ENCODE assay signal across 9 cellular contexts in genomic region chr11:72720047-72720446, GRCh38. TPM values are rescaled to one million over a fixed set of nuclear protein-coding genes. Genes with fewer than 3 reads are reported as not detected.
DNase-seq lines count a peak whose midpoint lies in the region; ATAC-seq and TF ChIP-seq lines count a peak whose summit lies in the region.
"Had no signal": no experiment of that assay in that cellular context is flagged by ENCODE, and none has a peak within 500 bp of the region (broad histone marks: within the 10 kb centered on the region; RNA-seq: fewer than 3 reads in every experiment).

No MANE protein-coding gene starts in this region.

- TF ChIP-seq POLR2A in testis (IDR thresholded peaks at IDR 0.05) (no peak), tibial nerve (IDR thresholded peaks at IDR 0.05) (no peak)

- TF ChIP-seq EP300 in tibial nerve (IDR thresholded peaks at IDR 0.05): peak in 1 of 2 donors; percentile 23

- no peaks in the 10 kb centered on the region for H3K9me3 Mint-ChIP-seq in activated CD4-positive, alpha-beta T cell treated with anti-CD3 and anti-CD28 coated beads, Interleukin-2, amount 10 ng/mL, durations not matched to agents 7 days and 5 days

- CTCF ChIA-PET in activated CD4-positive, alpha-beta T cell treated with anti-CD3 and anti-CD28 coated beads, Interleukin-2, amount 10 ng/mL, durations not matched to agents 7 days and 5 days (lab: Charles Lee): interaction anchor here (0.5 to 1.0 kb wide), 2 partner anchors 73 to 170 kb away, joined by 3 to 6 read pairs; no protein-coding TSS in a partner anchor

- TF ChIP-seq CTCF in left lung (IDR thresholded peaks at IDR 0.05): no peak
- TF ChIP-seq CTCF in testis (IDR thresholded peaks at IDR 0.05): no peak
- no peak for TF ChIP-seq CTCF in tibial nerve (IDR thresholded peaks at IDR 0.05)

- POLR2A ChIA-PET in activated CD4-positive, alpha-beta T cell treated with anti-CD3 and anti-CD28 coated beads, Interleukin-2, amount 10 ng/mL, durations not matched to agents 7 days and 5 days (lab: Charles Lee): no interaction called here

- peak overlapping the region; percentile 86 for H3K4me3 Mint-ChIP-seq in activated CD4-positive, alpha-beta T cell treated with anti-CD3 and anti-CD28 coated beads, Interleukin-2, amount 10 ng/mL, durations not matched to agents 7 days and 5 days

- peak overlapping the region; percentile 95 for H3K27ac Mint-ChIP-seq in activated CD4-positive, alpha-beta T cell treated with anti-CD3 and anti-CD28 coated beads, Interleukin-2, amount 10 ng/mL, durations not matched to agents 7 days and 5 days

- H3K4me1 ChIP-seq in adipocyte (ENCODE audit: control insufficient read depth, insufficient read depth, low read length): peaks cover 48% of the 10 kb centered on the region
- peaks cover 42 to 95% of the 10 kb centered on the region in 2 donors for H3K4me1 ChIP-seq in left lung
- peaks cover 21% of the 10 kb centered on the region for H3K4me1 ChIP-seq in testis
- peaks cover 0 to 94% (median 37%) of the 10 kb centered on the region in 4 donors for H3K4me1 ChIP-seq in tibial nerve

- peak overlapping the region; percentile 93 for H3K4me3 ChIP-seq in adipocyte (ENCODE audit: low read length)
- peak overlapping the region in 1 of 2 donors; percentile 65 for H3K4me3 ChIP-seq in left lung
- no peak overlapping the region for H3K4me3 ChIP-seq in testis
- peak overlapping the region in 1 of 4 donors; percentile 66 for H3K4me3 ChIP-seq in tibial nerve

- H3K27ac ChIP-seq in left lung (peak overlapping the region; percentile 87 to 92), testis (no peak overlapping the region), tibial nerve (peak overlapping the region in 2 of 4 donors; percentile 89 to 91)

- peak overlapping the region; percentile 96 for H3K9ac ChIP-seq in adipocyte (ENCODE audit: low read length)

- H3K36me3 Mint-ChIP-seq in activated CD4-positive, alpha-beta T cell treated with anti-CD3 and anti-CD28 coated beads, Interleukin-2, amount 10 ng/mL, durations not matched to agents 7 days and 5 days (ENCODE audit: low read depth): peaks cover 13% of the 10 kb centered on the region

- intact Hi-C loops in left lung (cut with DNase I): loop anchor here in 1 of 2 donors (5.0 kb wide), 1 partner anchor 92 kb away; the partner anchor contains the start of gene ATG16L2
- intact Hi-C loops in testis (cut with DNase I; ENCODE audit: low total_unique reads): no loop called here

- H3K9me3 ChIP-seq in adipocyte (ENCODE audit: control insufficient read depth, low read length) (no peaks in the 10 kb centered on the region), left lung (no peaks in the 10 kb centered on the region), testis (no peaks in the 10 kb centered on the region), tibial nerve (no peaks in the 10 kb centered on the region)

- H3K27me3 ChIP-seq in adipocyte (replicated peaks; ENCODE audit: control insufficient read depth, insufficient read depth, low read length): no peaks in the 10 kb centered on the region
- no peaks in the 10 kb centered on the region for H3K27me3 ChIP-seq in left lung
- no peaks in the 10 kb centered on the region for H3K27me3 ChIP-seq in testis
- H3K27me3 ChIP-seq in tibial nerve: no peaks in the 10 kb centered on the region

- ATAC-seq in left lung: peak; percentile 1
- no peak for ATAC-seq in HG02885 (IDR thresholded peaks at IDR 0.05; ENCODE audit: poor library complexity, unreplicated experiment)
- ATAC-seq in GM19351 (IDR thresholded peaks at IDR 0.05; ENCODE audit: unreplicated experiment): no peak

- WGBS in testis, 2 donors: 63 to 72% methylated on average over 3 of the region's 3 CpGs
- 49% methylated on average over 3 of the region's 3 CpGs for WGBS in tibial nerve, 2 donors

- H3K27me3 Mint-ChIP-seq in activated CD4-positive, alpha-beta T cell treated with anti-CD3 and anti-CD28 coated beads, Interleukin-2, amount 10 ng/mL, durations not matched to agents 7 days and 5 days: no peaks in the 10 kb centered on the region

- DNase-seq in activated CD4-positive, alpha-beta T cell treated with anti-CD3 and anti-CD28 coated beads, Interleukin-2, amount 10 ng/mL, durations not matched to agents 7 days and 5 days: no peak
- DNase-seq in activated CD4-positive, alpha-beta T cell treated with anti-CD3 and anti-CD28 coated beads for 1 hour: no peak
- DNase-seq in adipocyte (ENCODE audit: low read depth) (no peak), left lung (peak; percentile 67 to 87), testis (peak; percentile 34), tibial nerve (ENCODE audit: low spot score in 2 of 2) (no peak)
- DNase-seq: NCI-H1436 had no signal

- H3K36me3 ChIP-seq in adipocyte (ENCODE audit: control insufficient read depth, insufficient read depth, low read length, severe bottlenecking): peaks cover 23% of the 10 kb centered on the region
- peaks cover 0 to 44% of the 10 kb centered on the region in 2 donors for H3K36me3 ChIP-seq in left lung
- H3K36me3 ChIP-seq in testis (ENCODE audit: low read depth, missing control alignments): no peaks in the 10 kb centered on the region
- H3K36me3 ChIP-seq in tibial nerve: peaks cover 0 to 23% (median 0%) of the 10 kb centered on the region in 3 donors

- peaks cover 54% of the 10 kb centered on the region for H3K4me1 Mint-ChIP-seq in activated CD4-positive, alpha-beta T cell treated with anti-CD3 and anti-CD28 coated beads, Interleukin-2, amount 10 ng/mL, durations not matched to agents 7 days and 5 days

RNA-seq across cellular contexts. Expression of gene ARAP1, which starts 32.2 kb away (rescaled TPM):
- 100 to 1,000 TPM in 1 of 2 experiments, 10 to 100 TPM in 1; 83.6 to 101 TPM for total RNA-seq in activated CD4-positive, alpha-beta T cell treated with anti-CD3 and anti-CD28 coated beads, Interleukin-2, amount 10 ng/mL, durations not matched to agents 7 days and 5 days
- total RNA-seq in left lung (100 to 1,000 TPM; 172 to 222 TPM), testis (10 to 100 TPM; 65.2 to 88.3 TPM), tibial nerve (100 to 1,000 TPM; 104 to 151 (median 149) TPM)
- 46.9 TPM for polyA plus RNA-seq in testis (ENCODE audit: insufficient read depth, low read depth, low replicate concordance)

RNA-seq across cellular contexts. Expression of gene PDE2A, which starts 45.8 kb away (rescaled TPM):
- total RNA-seq in activated CD4-positive, alpha-beta T cell treated with anti-CD3 and anti-CD28 coated beads, Interleukin-2, amount 10 ng/mL, durations not matched to agents 7 days and 5 days: under 1 TPM; 0.40 to 0.48 TPM
- total RNA-seq in left lung: 10 to 100 TPM in 1 of 2 donors, 1 to 10 TPM in 1; 9.7 to 13.8 TPM
- total RNA-seq in testis: 10 to 100 TPM; 15.2 to 20.6 TPM
- 14.1 TPM for polyA plus RNA-seq in testis (ENCODE audit: insufficient read depth, low read depth, low replicate concordance)
- 10 to 100 TPM; 30.3 to 75.7 (median 43.1) TPM for total RNA-seq in tibial nerve

Comparison
In these comparisons a context has a peak if more than half of its experiments do, and no peak if none do; other contexts are left out.
1. DNase-seq: peak in left lung (2 of 2) and testis (single experiment); none in activated CD4-positive, alpha-beta T cell treated with anti-CD3 and anti-CD28 coated beads, Interleukin-2, amount 10 ng/mL, durations not matched to agents 7 days and 5 days (single experiment), activated CD4-positive, alpha-beta T cell treated with anti-CD3 and anti-CD28 coated beads for 1 hour (single experiment), adipocyte (single experiment) and tibial nerve (0 of 2).
2. H3K27ac ChIP-seq: peak in left lung (2 of 2); none in testis (0 of 2).
3. RNA of gene PDE2A, which starts 45.8 kb away (total RNA-seq): 30.3 to 75.7 TPM in tibial nerve, 15.2 to 20.6 TPM in testis and 9.7 to 13.8 TPM in left lung; 0.40 to 0.48 TPM in activated CD4-positive, alpha-beta T cell treated with anti-CD3 and anti-CD28 coated beads, Interleukin-2, amount 10 ng/mL, durations not matched to agents 7 days and 5 days; every median in the first group is over 4 times any median in the second.